ENCODE assay signal across 25 cellular contexts in genomic region chr1:165648919-165649572, GRCh38.
"Had no signal": no experiment of that assay in that cellular context is flagged by ENCODE, and none has a peak within 500 bp of the region (broad histone marks: within the 10 kb centered on the region; RNA-seq: fewer than 3 reads in every experiment).

No MANE protein-coding gene starts in this region.

- H3K4me3 Mint-ChIP-seq: activated B cell treated with CpG ODN at 0.5 μM for 24 hours; activated CD4-positive, alpha-beta T cell treated with anti-CD3 and anti-CD28 coated beads, Interleukin-2, amount 10 ng/mL, durations not matched to agents 24 days and 14 days; activated CD8-positive, alpha-beta T cell treated with anti-CD3 and anti-CD28 coated beads, Interleukin-2, amount 10 ng/mL, durations not matched to agents 7 days and 5 days; activated naive CD4-positive, alpha-beta T cell treated with anti-CD3 and anti-CD28 coated beads, Interleukin-2, amount 50 U/mL, for 24 hours; activated naive CD8-positive, alpha-beta T cell treated with anti-CD3 and anti-CD28 coated beads, Interleukin-2, amount 10 ng/mL, durations not matched to agents 7 days and 5 days; central memory CD8-positive, alpha-beta T cell; T-helper 1 cell treated with Interleukin-12 subunit alpha and Interleukin-12 subunit beta and Interleukin-4 antibody, amounts not matched to agents 30 μg/mL and 1 μg/mL, for 36 hours; T-helper 2 cell treated with Interferon-gamma antibody and Interleukin-4, amounts not matched to agents 5 μg/mL and 100 μg/mL, for 36 hours had no signal

- H3K27ac Mint-ChIP-seq: activated B cell treated with CpG ODN at 0.5 μM for 24 hours; activated CD4-positive, alpha-beta T cell treated with anti-CD3 and anti-CD28 coated beads, Interleukin-2, amount 10 ng/mL, durations not matched to agents 24 days and 14 days; activated CD8-positive, alpha-beta T cell treated with anti-CD3 and anti-CD28 coated beads, Interleukin-2, amount 10 ng/mL, durations not matched to agents 7 days and 5 days; activated naive CD8-positive, alpha-beta T cell treated with anti-CD3 and anti-CD28 coated beads, Interleukin-2, amount 10 ng/mL, durations not matched to agents 7 days and 5 days; activated T-helper 2 cell treated with anti-CD3 and anti-CD28 coated beads, Interferon-gamma antibody, Interleukin-2, Interleukin-4, amounts not matched to agents 10 μg/mL and 5 μg/mL and 100 μg/mL, durations not matched to agents 14 hours and 24 hours and 36 hours; T-helper 1 cell treated with Interleukin-12 subunit alpha and Interleukin-12 subunit beta and Interleukin-4 antibody, amounts not matched to agents 30 μg/mL and 1 μg/mL, for 36 hours; T-helper 2 cell treated with Interferon-gamma antibody and Interleukin-4, amounts not matched to agents 5 μg/mL and 100 μg/mL, for 36 hours had no signal

- H3K9me3 Mint-ChIP-seq: activated B cell treated with CpG ODN at 0.5 μM for 24 hours; activated CD4-positive, alpha-beta T cell treated with anti-CD3 and anti-CD28 coated beads, Interleukin-2, amount 10 ng/mL, durations not matched to agents 24 days and 14 days; activated naive CD4-positive, alpha-beta T cell treated with anti-CD3 and anti-CD28 coated beads, Interleukin-2, amount 50 U/mL, for 24 hours; activated naive CD8-positive, alpha-beta T cell treated with anti-CD3 and anti-CD28 coated beads, Interleukin-2, amount 10 ng/mL, durations not matched to agents 7 days and 5 days; activated T-helper 2 cell treated with anti-CD3 and anti-CD28 coated beads, Interferon-gamma antibody, Interleukin-2, Interleukin-4, amounts not matched to agents 10 μg/mL and 5 μg/mL and 100 μg/mL, durations not matched to agents 14 hours and 24 hours and 36 hours; central memory CD8-positive, alpha-beta T cell; T-helper 1 cell treated with Interleukin-12 subunit alpha and Interleukin-12 subunit beta and Interleukin-4 antibody, amounts not matched to agents 30 μg/mL and 1 μg/mL, for 36 hours; T-helper 2 cell treated with Interferon-gamma antibody and Interleukin-4, amounts not matched to agents 5 μg/mL and 100 μg/mL, for 36 hours had no signal

- DNase-seq: activated B cell treated with CpG ODN at 0.5 μM for 24 hours; activated CD4-positive, alpha-beta T cell treated with anti-CD3 and anti-CD28 coated beads, Interleukin-2, amount 10 ng/mL, durations not matched to agents 24 days and 14 days; activated CD4-positive, alpha-beta T cell treated with anti-CD3 and anti-CD28 coated beads, Interleukin-2, amount 50 U/mL, for 48 hours; activated CD8-positive, alpha-beta memory T cell treated with anti-CD3 and anti-CD28 coated beads, Interleukin-2, amount 50 U/mL, for 4 hours; activated CD8-positive, alpha-beta T cell treated with anti-CD3 and anti-CD28 coated beads, Interleukin-2, amount 10 ng/mL, durations not matched to agents 7 days and 5 days; activated gamma-delta T cell; activated naive CD4-positive, alpha-beta T cell treated with Interleukin-2 at 50 U/mL for 16 hours; activated naive CD8-positive, alpha-beta T cell treated with anti-CD3 and anti-CD28 coated beads, Interleukin-2, amount 10 ng/mL, durations not matched to agents 7 days and 5 days; amygdala; MM.1S; MV-4-11; NCI-H1092; NCI-H1436 treated with DMSO at 0.1 percent for 48 hours; NCI-H1694 treated with DMSO at 0.1 percent for 48 hours; NCI-H2029; NCI-H345; NCI-H524 treated with DMSO at 0.1 percent for 48 hours; SHP77 treated with DMSO at 0.1 percent for 48 hours; SK-N-SH had no signal

- ATAC-seq: activated CD8-positive, alpha-beta T cell treated with anti-CD3 and anti-CD28 coated beads, Interleukin-2, amount 10 ng/mL, durations not matched to agents 7 days and 5 days; Panc1 had no signal

- H3K27me3 Mint-ChIP-seq: activated B cell treated with CpG ODN at 0.5 μM for 24 hours; activated CD4-positive, alpha-beta T cell treated with anti-CD3 and anti-CD28 coated beads, Interleukin-2, amount 10 ng/mL, durations not matched to agents 24 days and 14 days; activated naive CD4-positive, alpha-beta T cell treated with anti-CD3 and anti-CD28 coated beads, Interleukin-2, amount 50 U/mL, for 24 hours; central memory CD8-positive, alpha-beta T cell had no signal
